8 cellular contexts compared by ENCODE assay signal in the genomic region with DNA sequence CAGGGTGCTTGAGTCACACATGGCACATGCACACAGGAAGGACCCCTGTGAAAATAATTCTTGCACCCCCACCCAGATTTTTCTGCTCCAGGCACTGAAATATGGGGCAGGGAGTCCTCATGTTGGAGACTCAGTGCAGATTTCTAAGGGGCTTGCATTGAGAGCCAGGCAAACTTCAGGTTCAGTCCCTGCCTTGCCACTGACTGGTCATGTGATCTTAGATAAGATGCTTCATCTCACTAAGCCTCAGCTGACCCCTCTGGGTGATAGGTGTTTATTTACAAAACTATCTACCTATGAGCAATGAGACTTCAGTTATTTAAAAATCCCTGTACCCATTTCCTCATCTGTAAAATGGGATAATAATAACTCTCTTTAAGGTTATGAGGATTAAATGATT. TPM values are rescaled to one million over a fixed set of nuclear protein-coding genes. Genes with fewer than 3 reads are reported as not detected.
"Had no signal": no experiment of that assay in that cellular context is flagged by ENCODE, and none has a peak within 500 bp of the region (broad histone marks: within the 10 kb centered on the region; RNA-seq: fewer than 3 reads in every experiment).

No MANE protein-coding gene starts in this region.

- H3K4me1 Mint-ChIP-seq: IgD-negative memory B cell had no signal

- H3K36me3 Mint-ChIP-seq: IgD-negative memory B cell had no signal

- ATAC-seq: HepG2 had no signal

- H3K9ac ChIP-seq: GM23248 had no signal

- H3K9me3 ChIP-seq: HAP-1 had no signal

- H3K27ac ChIP-seq: GM23248, HL-60 had no signal

- H3K27me3 Mint-ChIP-seq: IgD-negative memory B cell had no signal

- H3K4me3 Mint-ChIP-seq: IgD-negative memory B cell had no signal

- H3K4me3 ChIP-seq: GM23248, HAP-1 had no signal

- H3K4me1 ChIP-seq: HAP-1 had no signal

- H2AFZ ChIP-seq: GM23248 had no signal

- DNase-seq: GM23248, GOT3, H7, KG1 had no signal

- H3K36me3 ChIP-seq: HAP-1 had no signal

- FAIRE-seq: HepG2 had no signal

- H3K27ac Mint-ChIP-seq: IgD-negative memory B cell had no signal

RNA-seq across cellular contexts. Expression of gene C3orf80, which starts 30.1 kb away (rescaled TPM):
- polyA plus RNA-seq: IgD-negative memory B cell had no signal
